ENCODE assay signal across 8 cellular contexts in genomic region chr7:114084381-114085312, GRCh38.
DNase-seq lines count a peak whose midpoint lies in the region; ATAC-seq and TF ChIP-seq lines count a peak whose summit lies in the region.

No MANE protein-coding gene starts in this region.

- no peaks in the 10 kb centered on the region for H3K79me2 ChIP-seq in neural progenitor cell (ENCODE audit: low read depth)

- H3K4me1 Mint-ChIP-seq in neural progenitor cell = peaks cover 32% of the 10 kb centered on the region

- peak overlapping the region; percentile 89 for H3K4me2 ChIP-seq in neural progenitor cell

- H3K4me1 ChIP-seq in neural progenitor cell = peaks cover 15% of the 10 kb centered on the region

- H3K36me3 ChIP-seq in WERI-Rb-1 (no peaks in the 10 kb centered on the region), neural progenitor cell (no peaks in the 10 kb centered on the region)

- H3K27ac Mint-ChIP-seq in neural progenitor cell = peak overlapping the region; percentile 99

- H3K4me3 ChIP-seq in HL-60 (replicated peaks; ENCODE audit: insufficient read depth, low read length) (peak overlapping the region; percentile 69), WERI-Rb-1 (ENCODE audit: low read depth, low read length) (peak overlapping the region; percentile 94), fibroblast of villous mesenchyme (ENCODE audit: low read depth, low read length) (peak overlapping the region; percentile 58), neural progenitor cell (peak overlapping the region; percentile 58)

- H3K9me3 ChIP-seq in WERI-Rb-1 (ENCODE audit: severe bottlenecking) (no peaks in the 10 kb centered on the region), neural progenitor cell (ENCODE audit: low read depth) (no peaks in the 10 kb centered on the region)

- no peak for ATAC-seq in GM21576 (IDR thresholded peaks at IDR 0.05; ENCODE audit: unreplicated experiment)

- H4K20me1 ChIP-seq in neural progenitor cell (ENCODE audit: low read depth) = peaks cover 33% of the 10 kb centered on the region

- no peak overlapping the region for H3K27ac ChIP-seq in HL-60 (replicated peaks)
- peak overlapping the region; percentile 97 for H3K27ac ChIP-seq in WERI-Rb-1
- H3K27ac ChIP-seq in neural progenitor cell = no peak overlapping the region

- TF ChIP-seq CTCF in HL-60 (IDR thresholded peaks at IDR 0.05; ENCODE audit: insufficient read depth, low read length) (no peak), WERI-Rb-1 (IDR thresholded peaks at IDR 0.05; ENCODE audit: low read depth, low read length) (no peak), fibroblast of villous mesenchyme (IDR thresholded peaks at IDR 0.05; ENCODE audit: insufficient read depth, low read depth, low read length) (no peak), neural progenitor cell (IDR thresholded peaks at IDR 0.05) (no peak)

- peak overlapping the region; percentile 92 for H2AFZ ChIP-seq in neural progenitor cell (replicated peaks)

- no peaks in the 10 kb centered on the region for H3K36me3 Mint-ChIP-seq in neural progenitor cell

- peaks cover 56% of the 10 kb centered on the region for H3K27me3 ChIP-seq in HL-60 (ENCODE audit: insufficient read depth, poor library complexity, severe bottlenecking)
- no peaks in the 10 kb centered on the region for H3K27me3 ChIP-seq in WERI-Rb-1 (ENCODE audit: insufficient read depth, low read depth, severe bottlenecking)
- H3K27me3 ChIP-seq in neural progenitor cell = peaks cover 100% of the 10 kb centered on the region

- H3K9ac ChIP-seq in neural progenitor cell = no peak overlapping the region

- H3K4me3 Mint-ChIP-seq in neural progenitor cell = peak overlapping the region; percentile 96

- H3K27me3 Mint-ChIP-seq in neural progenitor cell (ENCODE audit: insufficient read depth, low read depth) = peaks cover 37% of the 10 kb centered on the region

- peaks cover 10% of the 10 kb centered on the region for H3F3A ChIP-seq in neural progenitor cell (ENCODE audit: low read depth)

- no peaks in the 10 kb centered on the region for H3K9me3 Mint-ChIP-seq in neural progenitor cell

- peak; percentile 66 for DNase-seq in NCI-H82 (lab: John Stamatoyannopoulos, UW)
- DNase-seq in NCI-H82 treated with DMSO at 0.1 percent for 48 hours (lab: John Stamatoyannopoulos, UW; ENCODE audit: unreplicated experiment) = no peak
- peak in 1 of 2 experiments; percentile 5 for DNase-seq in HL-60 (ENCODE audit: low read depth in 1 of 2, low spot score in 1 of 2)
- DNase-seq in WERI-Rb-1 = peak; percentile 45
- no peak for DNase-seq in fibroblast of villous mesenchyme (ENCODE audit: low read depth)
- peak; percentile 72 for DNase-seq in neural progenitor cell (ENCODE audit: low spot score)
- no peak for DNase-seq in occipital lobe (lab: John Stamatoyannopoulos, UW)

Comparison
In these comparisons a context has a peak if more than half of its experiments do, and no peak if none do; other contexts are left out.
1. DNase-seq: peak in NCI-H82 (single experiment), WERI-Rb-1 (single experiment) and neural progenitor cell (single experiment); none in NCI-H82 treated with DMSO at 0.1 percent for 48 hours (single experiment), fibroblast of villous mesenchyme (single experiment) and occipital lobe (single experiment).
2. Peak in every context shown above with its lines, with median percentiles within 50 percentile points of each other: H3K4me3 ChIP-seq.